ENCODE assay signal across 19 cellular contexts in the genomic region with DNA sequence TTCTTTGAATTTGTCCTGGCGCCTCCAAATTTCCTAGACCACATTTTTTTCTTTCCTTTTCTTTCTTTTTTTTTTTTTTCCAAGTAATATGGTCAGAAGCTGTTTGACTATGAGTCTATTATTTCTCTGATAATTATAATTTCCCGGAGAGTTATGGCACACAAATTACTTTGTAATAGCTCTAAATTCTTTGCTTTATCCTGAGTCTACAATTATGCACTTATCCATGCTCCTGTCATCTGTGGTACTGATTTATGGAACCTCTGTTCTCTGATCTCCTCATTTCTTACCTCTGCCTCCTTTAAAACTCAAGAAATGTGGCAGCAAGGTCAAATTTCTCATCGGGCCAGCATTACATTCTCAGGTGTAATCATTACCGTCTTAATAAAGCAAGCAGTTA.
DNase-seq lines count a peak whose midpoint lies in the region; ATAC-seq and TF ChIP-seq lines count a peak whose summit lies in the region.
"Had no signal": no experiment of that assay in that cellular context is flagged by ENCODE, and none has a peak within 500 bp of the region (broad histone marks: within the 10 kb centered on the region; RNA-seq: fewer than 3 reads in every experiment).

No MANE protein-coding gene starts in this region.

- H3K79me2 ChIP-seq in osteoblast (ENCODE audit: insufficient read depth, low read length), result no peaks in the 10 kb centered on the region

- no peak for ATAC-seq in stimulated activated effector memory CD8-positive, alpha-beta T cell treated with anti-CD3 and anti-CD28 coated beads, Interleukin-12 subunit alpha, Interleukin-12 subunit beta, amount 100 ng/mL, for 72 hours
- ATAC-seq in activated CD8-positive, alpha-beta memory T cell treated with anti-CD3 and anti-CD28 coated beads, Interleukin-2, amount 10 ng/mL, durations not matched to agents 7 days and 5 days, result no peak
- ATAC-seq: K562, natural killer cell had no signal

- H3K36me3 ChIP-seq in breast epithelium (no peaks in the 10 kb centered on the region), osteoblast (ENCODE audit: insufficient read depth, low read length) (no peaks in the 10 kb centered on the region)
- H3K36me3 ChIP-seq: adrenal gland, heart right ventricle had no signal

- H3K27ac Mint-ChIP-seq in Calu3 (ENCODE audit: unreplicated experiment), result peak overlapping the region; percentile 48
- no peak overlapping the region for H3K27ac Mint-ChIP-seq in stimulated activated effector memory CD8-positive, alpha-beta T cell treated with anti-CD3 and anti-CD28 coated beads, Interleukin-12 subunit alpha, Interleukin-12 subunit beta, amount 100 ng/mL, for 72 hours
- no peak overlapping the region for H3K27ac Mint-ChIP-seq in activated CD8-positive, alpha-beta memory T cell treated with anti-CD3 and anti-CD28 coated beads, Interleukin-2, amount 10 ng/mL, durations not matched to agents 7 days and 5 days
- H3K27ac Mint-ChIP-seq: CD4-positive, alpha-beta T cell; natural killer cell; T-helper 2 cell treated with Interferon-gamma antibody and Interleukin-4, amounts not matched to agents 5 μg/mL and 100 μg/mL, for 36 hours had no signal

- H3K9me3 Mint-ChIP-seq in Calu3 (ENCODE audit: low read depth, unreplicated experiment), result no peaks in the 10 kb centered on the region
- no peaks in the 10 kb centered on the region for H3K9me3 Mint-ChIP-seq in stimulated activated effector memory CD8-positive, alpha-beta T cell treated with anti-CD3 and anti-CD28 coated beads, Interleukin-12 subunit alpha, Interleukin-12 subunit beta, amount 100 ng/mL, for 72 hours
- no peaks in the 10 kb centered on the region for H3K9me3 Mint-ChIP-seq in activated CD8-positive, alpha-beta memory T cell treated with anti-CD3 and anti-CD28 coated beads, Interleukin-2, amount 10 ng/mL, durations not matched to agents 7 days and 5 days (ENCODE audit: low read depth)
- H3K9me3 Mint-ChIP-seq: CD4-positive, alpha-beta T cell; natural killer cell; T-helper 2 cell treated with Interferon-gamma antibody and Interleukin-4, amounts not matched to agents 5 μg/mL and 100 μg/mL, for 36 hours had no signal

- H2AFZ ChIP-seq in osteoblast (ENCODE audit: low read length), result no peak overlapping the region

- DNase-seq in Calu3, result no peak
- peak in 2 of 3 experiments; percentile 56 to 91 for DNase-seq in NCI-H1417 (lab: John Stamatoyannopoulos, UW)
- DNase-seq in breast epithelium (ENCODE audit: low spot score in 2 of 2), result no peak
- no peak for DNase-seq in osteoblast (ENCODE audit: insufficient read length, low spot score, missing footprints)
- DNase-seq in germinal center (ENCODE audit: low spot score), result no peak
- DNase-seq in stimulated activated effector memory CD8-positive, alpha-beta T cell treated with anti-CD3 and anti-CD28 coated beads, Interleukin-12 subunit alpha, Interleukin-12 subunit beta, amount 100 ng/mL, for 72 hours (ENCODE audit: low spot score in 2 of 2), result no peak
- no peak for DNase-seq in activated CD8-positive, alpha-beta memory T cell treated with anti-CD3 and anti-CD28 coated beads, Interleukin-2, amount 10 ng/mL, durations not matched to agents 7 days and 5 days
- no peak for DNase-seq in stimulated activated CD8-positive, alpha-beta memory T cell treated with anti-CD3 and anti-CD28 coated beads, Interleukin-4, amount 100 ng/mL, for 48 hours
- DNase-seq: CD4-positive, alpha-beta T cell; central memory CD4-positive, alpha-beta T cell; DMS79 treated with DMSO at 0.1 percent for 48 hours; effector CD8-positive, alpha-beta T cell; natural killer cell; SIG-M5; stimulated activated naive CD4-positive, alpha-beta T cell treated with Interleukin-2 at 50 U/mL for 16 hours had no signal

- H3K4me3 ChIP-seq in breast epithelium (no peak overlapping the region), osteoblast (ENCODE audit: insufficient read depth, low read length) (no peak overlapping the region)
- H3K4me3 ChIP-seq: adrenal gland, heart right ventricle, K562 had no signal

- H3K4me2 ChIP-seq in osteoblast (ENCODE audit: insufficient read depth, low read length), result peak overlapping the region; percentile 75

- H3K27me3 ChIP-seq in breast epithelium (no peaks in the 10 kb centered on the region), osteoblast (ENCODE audit: insufficient read depth, low read length) (no peaks in the 10 kb centered on the region)
- H3K27me3 ChIP-seq: adrenal gland, heart right ventricle had no signal

- CTCF ChIA-PET in Calu3 (lab: Charles Lee), result interaction anchor here (1.0 to 2.0 kb wide), 3 partner anchors 139 to 861 kb away, joined by 4 to 9 read pairs (median 6); no protein-coding TSS in a partner anchor
- CTCF ChIA-PET in activated CD8-positive, alpha-beta memory T cell treated with anti-CD3 and anti-CD28 coated beads, Interleukin-2, amount 10 ng/mL, durations not matched to agents 7 days and 5 days (lab: Charles Lee), result no interaction called here

- no peaks in the 10 kb centered on the region for H3K9me3 ChIP-seq in breast epithelium
- no peaks in the 10 kb centered on the region for H3K9me3 ChIP-seq in osteoblast (ENCODE audit: low read depth, low read length)
- H3K9me3 ChIP-seq: adrenal gland, heart right ventricle had no signal

- intact Hi-C loops in Calu3 (cut with micrococcal nuclease; ENCODE audit: unreplicated experiment) (loop anchor here (1.0 to 10.0 kb wide), 7 partner anchors 139 to 1356 kb away; no protein-coding TSS in a partner anchor), breast epithelium (cut with DNase I; ENCODE audit: low total_unique reads) (no loop called here)

- no peaks in the 10 kb centered on the region for H3K36me3 Mint-ChIP-seq in Calu3 (ENCODE audit: insufficient read depth, unreplicated experiment)
- no peaks in the 10 kb centered on the region for H3K36me3 Mint-ChIP-seq in stimulated activated effector memory CD8-positive, alpha-beta T cell treated with anti-CD3 and anti-CD28 coated beads, Interleukin-12 subunit alpha, Interleukin-12 subunit beta, amount 100 ng/mL, for 72 hours
- H3K36me3 Mint-ChIP-seq in activated CD8-positive, alpha-beta memory T cell treated with anti-CD3 and anti-CD28 coated beads, Interleukin-2, amount 10 ng/mL, durations not matched to agents 7 days and 5 days, result no peaks in the 10 kb centered on the region
- H3K36me3 Mint-ChIP-seq: natural killer cell had no signal

- H3K27ac ChIP-seq in breast epithelium, result peak overlapping the region; percentile 79 to 81
- peak overlapping the region; percentile 79 for H3K27ac ChIP-seq in osteoblast (ENCODE audit: low read depth, low read length)
- H3K27ac ChIP-seq: adrenal gland, heart right ventricle had no signal

- no peak overlapping the region for H3K4me3 Mint-ChIP-seq in Calu3 (ENCODE audit: low read depth, unreplicated experiment)
- H3K4me3 Mint-ChIP-seq in stimulated activated effector memory CD8-positive, alpha-beta T cell treated with anti-CD3 and anti-CD28 coated beads, Interleukin-12 subunit alpha, Interleukin-12 subunit beta, amount 100 ng/mL, for 72 hours, result no peak overlapping the region
- no peak overlapping the region for H3K4me3 Mint-ChIP-seq in activated CD8-positive, alpha-beta memory T cell treated with anti-CD3 and anti-CD28 coated beads, Interleukin-2, amount 10 ng/mL, durations not matched to agents 7 days and 5 days
- H3K4me3 Mint-ChIP-seq: CD4-positive, alpha-beta T cell; natural killer cell; T-helper 2 cell treated with Interferon-gamma antibody and Interleukin-4, amounts not matched to agents 5 μg/mL and 100 μg/mL, for 36 hours had no signal

- H4K20me1 ChIP-seq in osteoblast (ENCODE audit: insufficient read depth, low read length), result no peaks in the 10 kb centered on the region

- no peak for TF ChIP-seq CTCF in Calu3 (IDR thresholded peaks at IDR 0.05; ENCODE audit: unreplicated experiment)
- TF ChIP-seq CTCF in breast epithelium (IDR thresholded peaks at IDR 0.05), result no peak
- TF ChIP-seq CTCF in osteoblast (IDR thresholded peaks at IDR 0.05; ENCODE audit: extremely low read depth, low read depth, low read length), result no peak

- no peaks in the 10 kb centered on the region for H3K4me1 ChIP-seq in breast epithelium
- peaks cover 45% of the 10 kb centered on the region for H3K4me1 ChIP-seq in osteoblast (ENCODE audit: insufficient read depth, low read length)

- peaks cover 31% of the 10 kb centered on the region for H3K4me1 Mint-ChIP-seq in Calu3 (ENCODE audit: low read depth, unreplicated experiment)
- no peaks in the 10 kb centered on the region for H3K4me1 Mint-ChIP-seq in stimulated activated effector memory CD8-positive, alpha-beta T cell treated with anti-CD3 and anti-CD28 coated beads, Interleukin-12 subunit alpha, Interleukin-12 subunit beta, amount 100 ng/mL, for 72 hours
- no peaks in the 10 kb centered on the region for H3K4me1 Mint-ChIP-seq in activated CD8-positive, alpha-beta memory T cell treated with anti-CD3 and anti-CD28 coated beads, Interleukin-2, amount 10 ng/mL, durations not matched to agents 7 days and 5 days
- H3K4me1 Mint-ChIP-seq: natural killer cell had no signal

- TF ChIP-seq POLR2A in breast epithelium (IDR thresholded peaks at IDR 0.05), result no peak

- BruUV-seq in Calu3 (replicated peaks; lab: Mats Ljungman, UMichigan), result no TSS peak

- no peaks in the 10 kb centered on the region for H3K27me3 Mint-ChIP-seq in Calu3 (ENCODE audit: unreplicated experiment)
- H3K27me3 Mint-ChIP-seq in activated CD8-positive, alpha-beta memory T cell treated with anti-CD3 and anti-CD28 coated beads, Interleukin-2, amount 10 ng/mL, durations not matched to agents 7 days and 5 days, result no peaks in the 10 kb centered on the region
- H3K27me3 Mint-ChIP-seq: CD4-positive, alpha-beta T cell had no signal

Comparison
In these comparisons a context has a peak if more than half of its experiments do, and no peak if none do; other contexts are left out.
1. DNase-seq: peak in NCI-H1417 (2 of 3); none in Calu3 (single experiment), breast epithelium (0 of 2), osteoblast (single experiment), germinal center (single experiment), stimulated activated effector memory CD8-positive, alpha-beta T cell treated with anti-CD3 and anti-CD28 coated beads, Interleukin-12 subunit alpha, Interleukin-12 subunit beta, amount 100 ng/mL, for 72 hours (0 of 2), activated CD8-positive, alpha-beta memory T cell treated with anti-CD3 and anti-CD28 coated beads, Interleukin-2, amount 10 ng/mL, durations not matched to agents 7 days and 5 days (single experiment) and stimulated activated CD8-positive, alpha-beta memory T cell treated with anti-CD3 and anti-CD28 coated beads, Interleukin-4, amount 100 ng/mL, for 48 hours (single experiment).